ENCODE assay signal across 1 cellular context in the genomic region with DNA sequence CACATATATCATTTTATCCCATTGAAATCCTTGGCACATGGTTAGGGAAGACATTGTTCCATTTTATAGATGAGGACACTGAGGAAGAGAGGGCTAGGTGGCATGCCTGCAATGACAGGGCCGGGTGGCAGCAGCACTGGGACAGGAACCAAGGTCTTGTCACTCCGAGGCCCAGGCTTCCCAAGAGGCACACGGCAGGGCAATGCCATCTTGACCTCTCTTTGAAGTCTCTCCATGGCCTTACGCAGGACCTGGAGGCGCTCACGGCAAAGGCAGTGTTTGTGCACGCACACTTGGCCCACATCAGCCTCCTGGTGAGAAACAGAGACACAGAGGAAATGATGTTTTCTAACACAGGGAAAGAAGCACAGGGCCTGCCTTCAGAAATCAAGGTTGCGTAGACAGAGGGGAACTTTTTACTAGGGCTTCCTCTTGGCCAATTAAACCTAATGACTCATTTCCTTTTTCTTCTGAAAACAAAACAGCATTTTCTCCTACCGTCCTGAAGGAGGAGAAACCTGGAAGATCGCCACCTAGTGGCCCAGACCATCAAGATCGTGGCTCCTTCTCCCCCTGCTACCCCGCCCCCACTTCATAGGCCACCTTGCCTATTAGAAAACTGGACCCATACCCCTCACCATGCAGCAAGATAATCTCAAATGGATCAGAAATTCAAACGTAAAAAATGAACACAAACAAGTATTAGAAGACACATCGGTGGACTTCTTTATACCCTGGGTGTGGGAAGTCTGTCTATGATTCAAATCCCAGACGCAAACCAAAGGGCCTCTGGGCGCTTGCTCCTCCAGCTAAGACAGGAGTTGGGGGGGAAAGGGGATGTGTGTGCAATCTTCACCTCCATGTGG.
TF ChIP-seq lines count a peak whose summit lies in the region.

No MANE protein-coding gene starts in this region.

TF ChIP-seq in K562, 482 proteins besides CTCF, POLR2A, EP300 and RAD21 (continued from another document and continues in another):
- TF ChIP-seq, protein P1, sequence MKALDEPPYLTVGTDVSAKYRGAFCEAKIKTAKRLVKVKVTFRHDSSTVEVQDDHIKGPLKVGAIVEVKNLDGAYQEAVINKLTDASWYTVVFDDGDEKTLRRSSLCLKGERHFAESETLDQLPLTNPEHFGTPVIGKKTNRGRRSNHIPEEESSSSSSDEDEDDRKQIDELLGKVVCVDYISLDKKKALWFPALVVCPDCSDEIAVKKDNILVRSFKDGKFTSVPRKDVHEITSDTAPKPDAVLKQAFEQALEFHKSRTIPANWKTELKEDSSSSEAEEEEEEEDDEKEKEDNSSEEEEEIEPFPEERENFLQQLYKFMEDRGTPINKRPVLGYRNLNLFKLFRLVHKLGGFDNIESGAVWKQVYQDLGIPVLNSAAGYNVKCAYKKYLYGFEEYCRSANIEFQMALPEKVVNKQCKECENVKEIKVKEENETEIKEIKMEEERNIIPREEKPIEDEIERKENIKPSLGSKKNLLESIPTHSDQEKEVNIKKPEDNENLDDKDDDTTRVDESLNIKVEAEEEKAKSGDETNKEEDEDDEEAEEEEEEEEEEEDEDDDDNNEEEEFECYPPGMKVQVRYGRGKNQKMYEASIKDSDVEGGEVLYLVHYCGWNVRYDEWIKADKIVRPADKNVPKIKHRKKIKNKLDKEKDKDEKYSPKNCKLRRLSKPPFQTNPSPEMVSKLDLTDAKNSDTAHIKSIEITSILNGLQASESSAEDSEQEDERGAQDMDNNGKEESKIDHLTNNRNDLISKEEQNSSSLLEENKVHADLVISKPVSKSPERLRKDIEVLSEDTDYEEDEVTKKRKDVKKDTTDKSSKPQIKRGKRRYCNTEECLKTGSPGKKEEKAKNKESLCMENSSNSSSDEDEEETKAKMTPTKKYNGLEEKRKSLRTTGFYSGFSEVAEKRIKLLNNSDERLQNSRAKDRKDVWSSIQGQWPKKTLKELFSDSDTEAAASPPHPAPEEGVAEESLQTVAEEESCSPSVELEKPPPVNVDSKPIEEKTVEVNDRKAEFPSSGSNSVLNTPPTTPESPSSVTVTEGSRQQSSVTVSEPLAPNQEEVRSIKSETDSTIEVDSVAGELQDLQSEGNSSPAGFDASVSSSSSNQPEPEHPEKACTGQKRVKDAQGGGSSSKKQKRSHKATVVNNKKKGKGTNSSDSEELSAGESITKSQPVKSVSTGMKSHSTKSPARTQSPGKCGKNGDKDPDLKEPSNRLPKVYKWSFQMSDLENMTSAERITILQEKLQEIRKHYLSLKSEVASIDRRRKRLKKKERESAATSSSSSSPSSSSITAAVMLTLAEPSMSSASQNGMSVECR (CRISPR knock-in tag; IDR thresholded peaks at IDR 0.05), result no peak
- TF ChIP-seq PURB (CRISPR knock-in tag; IDR thresholded peaks at IDR 0.05; ENCODE audit: low read depth), result no peak
- TF ChIP-seq DIDO1 (tag; IDR thresholded peaks at IDR 0.05; ENCODE audit: low read depth), result 0 out of 2 replicates have a peak, but pooled peaks have one; percentile 11
- TF ChIP-seq SRSF3 (IDR thresholded peaks at IDR 0.05; ENCODE audit: insufficient read depth, low read length), result no peak
- no peak for TF ChIP-seq NR3C1 (CRISPR knock-in tag; IDR thresholded peaks at IDR 0.05)
- TF ChIP-seq XRCC5 (IDR thresholded peaks at IDR 0.05; ENCODE audit: low read depth, low read length), result peak; percentile 77; the same call in 1 of the 2 replicates
- no peak for TF ChIP-seq KLF6 (CRISPR knock-in tag; IDR thresholded peaks at IDR 0.05; ENCODE audit: borderline replicate concordance)
- TF ChIP-seq MBD2 (IDR thresholded peaks at IDR 0.05; ENCODE audit: borderline replicate concordance, low read depth), result no peak
- TF ChIP-seq, protein P2, sequence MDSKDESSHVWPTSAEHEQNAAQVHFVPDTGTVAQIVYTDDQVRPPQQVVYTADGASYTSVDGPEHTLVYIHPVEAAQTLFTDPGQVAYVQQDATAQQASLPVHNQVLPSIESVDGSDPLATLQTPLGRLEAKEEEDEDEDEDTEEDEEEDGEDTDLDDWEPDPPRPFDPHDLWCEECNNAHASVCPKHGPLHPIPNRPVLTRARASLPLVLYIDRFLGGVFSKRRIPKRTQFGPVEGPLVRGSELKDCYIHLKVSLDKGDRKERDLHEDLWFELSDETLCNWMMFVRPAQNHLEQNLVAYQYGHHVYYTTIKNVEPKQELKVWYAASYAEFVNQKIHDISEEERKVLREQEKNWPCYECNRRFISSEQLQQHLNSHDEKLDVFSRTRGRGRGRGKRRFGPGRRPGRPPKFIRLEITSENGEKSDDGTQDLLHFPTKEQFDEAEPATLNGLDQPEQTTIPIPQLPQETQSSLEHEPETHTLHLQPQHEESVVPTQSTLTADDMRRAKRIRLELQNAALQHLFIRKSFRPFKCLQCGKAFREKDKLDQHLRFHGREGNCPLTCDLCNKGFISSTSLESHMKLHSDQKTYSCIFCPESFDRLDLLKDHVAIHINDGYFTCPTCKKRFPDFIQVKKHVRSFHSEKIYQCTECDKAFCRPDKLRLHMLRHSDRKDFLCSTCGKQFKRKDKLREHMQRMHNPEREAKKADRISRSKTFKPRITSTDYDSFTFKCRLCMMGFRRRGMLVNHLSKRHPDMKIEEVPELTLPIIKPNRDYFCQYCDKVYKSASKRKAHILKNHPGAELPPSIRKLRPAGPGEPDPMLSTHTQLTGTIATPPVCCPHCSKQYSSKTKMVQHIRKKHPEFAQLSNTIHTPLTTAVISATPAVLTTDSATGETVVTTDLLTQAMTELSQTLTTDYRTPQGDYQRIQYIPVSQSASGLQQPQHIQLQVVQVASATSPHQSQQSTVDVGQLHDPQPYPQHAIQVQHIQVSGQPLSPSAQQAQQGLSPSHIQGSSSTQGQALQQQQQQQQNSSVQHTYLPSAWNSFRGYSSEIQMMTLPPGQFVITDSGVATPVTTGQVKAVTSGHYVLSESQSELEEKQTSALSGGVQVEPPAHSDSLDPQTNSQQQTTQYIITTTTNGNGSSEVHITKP (IDR thresholded peaks at IDR 0.05; ENCODE audit: partially characterized antibody), result peak; percentile 27
- no peak for TF ChIP-seq ZBTB17 (CRISPR knock-in tag; IDR thresholded peaks at IDR 0.05)
- TF ChIP-seq ZNF561 (CRISPR knock-in tag; conservative IDR thresholded peaks at IDR 0.05), result no peak
- no peak for TF ChIP-seq SNIP1 (IDR thresholded peaks at IDR 0.05; ENCODE audit: low read depth)
- no peak for TF ChIP-seq NR2C2 (CRISPR knock-in tag; IDR thresholded peaks at IDR 0.05)
- TF ChIP-seq NR2C2 (tag; IDR thresholded peaks at IDR 0.05), result peak; percentile 54; the same call in 1 of the 2 replicates
- TF ChIP-seq, protein P3, sequence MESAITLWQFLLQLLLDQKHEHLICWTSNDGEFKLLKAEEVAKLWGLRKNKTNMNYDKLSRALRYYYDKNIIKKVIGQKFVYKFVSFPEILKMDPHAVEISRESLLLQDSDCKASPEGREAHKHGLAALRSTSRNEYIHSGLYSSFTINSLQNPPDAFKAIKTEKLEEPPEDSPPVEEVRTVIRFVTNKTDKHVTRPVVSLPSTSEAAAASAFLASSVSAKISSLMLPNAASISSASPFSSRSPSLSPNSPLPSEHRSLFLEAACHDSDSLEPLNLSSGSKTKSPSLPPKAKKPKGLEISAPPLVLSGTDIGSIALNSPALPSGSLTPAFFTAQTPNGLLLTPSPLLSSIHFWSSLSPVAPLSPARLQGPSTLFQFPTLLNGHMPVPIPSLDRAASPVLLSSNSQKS (CRISPR knock-in tag; IDR thresholded peaks at IDR 0.05), result no peak
- no peak for TF ChIP-seq KLF10 (CRISPR knock-in tag; IDR thresholded peaks at IDR 0.05)
- TF ChIP-seq GATAD2B (IDR thresholded peaks at IDR 0.05; ENCODE audit: borderline replicate concordance), result peak; percentile 32; the same call in 1 of the 2 replicates
- TF ChIP-seq SIN3B (IDR thresholded peaks at IDR 0.05; ENCODE audit: low read depth), result no peak
- TF ChIP-seq SAFB2 (IDR thresholded peaks at IDR 0.05; ENCODE audit: borderline replicate concordance, low read depth, low read length, severe bottlenecking), result no peak
- TF ChIP-seq ZC3H11A (IDR thresholded peaks at IDR 0.05; ENCODE audit: low read depth, low read length), result no peak
- TF ChIP-seq HNRNPH1 (optimal IDR thresholded peaks at IDR 0.05; ENCODE audit: low read depth, low read length), result no peak
- TF ChIP-seq, protein P4, sequence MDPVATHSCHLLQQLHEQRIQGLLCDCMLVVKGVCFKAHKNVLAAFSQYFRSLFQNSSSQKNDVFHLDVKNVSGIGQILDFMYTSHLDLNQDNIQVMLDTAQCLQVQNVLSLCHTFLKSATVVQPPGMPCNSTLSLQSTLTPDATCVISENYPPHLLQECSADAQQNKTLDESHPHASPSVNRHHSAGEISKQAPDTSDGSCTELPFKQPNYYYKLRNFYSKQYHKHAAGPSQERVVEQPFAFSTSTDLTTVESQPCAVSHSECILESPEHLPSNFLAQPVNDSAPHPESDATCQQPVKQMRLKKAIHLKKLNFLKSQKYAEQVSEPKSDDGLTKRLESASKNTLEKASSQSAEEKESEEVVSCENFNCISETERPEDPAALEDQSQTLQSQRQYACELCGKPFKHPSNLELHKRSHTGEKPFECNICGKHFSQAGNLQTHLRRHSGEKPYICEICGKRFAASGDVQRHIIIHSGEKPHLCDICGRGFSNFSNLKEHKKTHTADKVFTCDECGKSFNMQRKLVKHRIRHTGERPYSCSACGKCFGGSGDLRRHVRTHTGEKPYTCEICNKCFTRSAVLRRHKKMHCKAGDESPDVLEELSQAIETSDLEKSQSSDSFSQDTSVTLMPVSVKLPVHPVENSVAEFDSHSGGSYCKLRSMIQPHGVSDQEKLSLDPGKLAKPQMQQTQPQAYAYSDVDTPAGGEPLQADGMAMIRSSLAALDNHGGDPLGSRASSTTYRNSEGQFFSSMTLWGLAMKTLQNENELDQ (CRISPR knock-in tag; IDR thresholded peaks at IDR 0.05; ENCODE audit: borderline replicate concordance), result no peak
- TF ChIP-seq ARID1B (IDR thresholded peaks at IDR 0.05), result peak; percentile 69
- TF ChIP-seq, protein P5, sequence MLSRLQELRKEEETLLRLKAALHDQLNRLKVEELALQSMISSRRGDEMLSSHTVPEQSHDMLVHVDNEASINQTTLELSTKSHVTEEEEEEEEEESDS (CRISPR knock-in tag; IDR thresholded peaks at IDR 0.05), result no peak
- no peak for TF ChIP-seq ZNF217 (CRISPR knock-in tag; IDR thresholded peaks at IDR 0.05)
- TF ChIP-seq LARP7 (IDR thresholded peaks at IDR 0.05), result no peak
- TF ChIP-seq XRCC4 (IDR thresholded peaks at IDR 0.05; ENCODE audit: extremely low read depth, insufficient read depth, insufficient read length), result no peak
- TF ChIP-seq NCOA1 (IDR thresholded peaks at IDR 0.05; ENCODE audit: low read depth), result peak; percentile 41; the same call in 1 of the 2 replicates
- TF ChIP-seq ZNF354B (CRISPR knock-in tag; IDR thresholded peaks at IDR 0.05), result no peak
- TF ChIP-seq PML (IDR thresholded peaks at IDR 0.05; ENCODE audit: low read length), result no peak
- TF ChIP-seq ZNF778 (CRISPR knock-in tag; IDR thresholded peaks at IDR 0.05), result no peak
- no peak for TF ChIP-seq PHB (CRISPR knock-in tag; IDR thresholded peaks at IDR 0.05)
- TF ChIP-seq, protein P6, sequence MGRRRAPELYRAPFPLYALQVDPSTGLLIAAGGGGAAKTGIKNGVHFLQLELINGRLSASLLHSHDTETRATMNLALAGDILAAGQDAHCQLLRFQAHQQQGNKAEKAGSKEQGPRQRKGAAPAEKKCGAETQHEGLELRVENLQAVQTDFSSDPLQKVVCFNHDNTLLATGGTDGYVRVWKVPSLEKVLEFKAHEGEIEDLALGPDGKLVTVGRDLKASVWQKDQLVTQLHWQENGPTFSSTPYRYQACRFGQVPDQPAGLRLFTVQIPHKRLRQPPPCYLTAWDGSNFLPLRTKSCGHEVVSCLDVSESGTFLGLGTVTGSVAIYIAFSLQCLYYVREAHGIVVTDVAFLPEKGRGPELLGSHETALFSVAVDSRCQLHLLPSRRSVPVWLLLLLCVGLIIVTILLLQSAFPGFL (CRISPR knock-in tag; IDR thresholded peaks at IDR 0.05), result no peak
- TF ChIP-seq, protein P7, sequence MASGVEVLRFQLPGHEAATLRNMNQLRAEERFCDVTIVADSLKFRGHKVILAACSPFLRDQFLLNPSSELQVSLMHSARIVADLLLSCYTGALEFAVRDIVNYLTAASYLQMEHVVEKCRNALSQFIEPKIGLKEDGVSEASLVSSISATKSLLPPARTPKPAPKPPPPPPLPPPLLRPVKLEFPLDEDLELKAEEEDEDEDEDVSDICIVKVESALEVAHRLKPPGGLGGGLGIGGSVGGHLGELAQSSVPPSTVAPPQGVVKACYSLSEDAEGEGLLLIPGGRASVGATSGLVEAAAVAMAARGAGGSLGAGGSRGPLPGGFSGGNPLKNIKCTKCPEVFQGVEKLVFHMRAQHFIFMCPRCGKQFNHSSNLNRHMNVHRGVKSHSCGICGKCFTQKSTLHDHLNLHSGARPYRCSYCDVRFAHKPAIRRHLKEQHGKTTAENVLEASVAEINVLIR (CRISPR knock-in tag; IDR thresholded peaks at IDR 0.05), result no peak
- TF ChIP-seq TRIM24 (IDR thresholded peaks at IDR 0.05), result peak; percentile 67 to 71; a peak in 2 of 4 replicates
- TF ChIP-seq MXI1 (IDR thresholded peaks at IDR 0.05; ENCODE audit: low read depth, low read length), result no peak
- TF ChIP-seq, protein P8, sequence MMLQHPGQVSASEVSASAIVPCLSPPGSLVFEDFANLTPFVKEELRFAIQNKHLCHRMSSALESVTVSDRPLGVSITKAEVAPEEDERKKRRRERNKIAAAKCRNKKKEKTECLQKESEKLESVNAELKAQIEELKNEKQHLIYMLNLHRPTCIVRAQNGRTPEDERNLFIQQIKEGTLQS (IDR thresholded peaks at IDR 0.05), result peak; percentile 89
- TF ChIP-seq, protein P8 (CRISPR knock-in tag; conservative IDR thresholded peaks at IDR 0.05), result peak; percentile 50; the same call in 1 of the 2 replicates
- TF ChIP-seq, protein P9, sequence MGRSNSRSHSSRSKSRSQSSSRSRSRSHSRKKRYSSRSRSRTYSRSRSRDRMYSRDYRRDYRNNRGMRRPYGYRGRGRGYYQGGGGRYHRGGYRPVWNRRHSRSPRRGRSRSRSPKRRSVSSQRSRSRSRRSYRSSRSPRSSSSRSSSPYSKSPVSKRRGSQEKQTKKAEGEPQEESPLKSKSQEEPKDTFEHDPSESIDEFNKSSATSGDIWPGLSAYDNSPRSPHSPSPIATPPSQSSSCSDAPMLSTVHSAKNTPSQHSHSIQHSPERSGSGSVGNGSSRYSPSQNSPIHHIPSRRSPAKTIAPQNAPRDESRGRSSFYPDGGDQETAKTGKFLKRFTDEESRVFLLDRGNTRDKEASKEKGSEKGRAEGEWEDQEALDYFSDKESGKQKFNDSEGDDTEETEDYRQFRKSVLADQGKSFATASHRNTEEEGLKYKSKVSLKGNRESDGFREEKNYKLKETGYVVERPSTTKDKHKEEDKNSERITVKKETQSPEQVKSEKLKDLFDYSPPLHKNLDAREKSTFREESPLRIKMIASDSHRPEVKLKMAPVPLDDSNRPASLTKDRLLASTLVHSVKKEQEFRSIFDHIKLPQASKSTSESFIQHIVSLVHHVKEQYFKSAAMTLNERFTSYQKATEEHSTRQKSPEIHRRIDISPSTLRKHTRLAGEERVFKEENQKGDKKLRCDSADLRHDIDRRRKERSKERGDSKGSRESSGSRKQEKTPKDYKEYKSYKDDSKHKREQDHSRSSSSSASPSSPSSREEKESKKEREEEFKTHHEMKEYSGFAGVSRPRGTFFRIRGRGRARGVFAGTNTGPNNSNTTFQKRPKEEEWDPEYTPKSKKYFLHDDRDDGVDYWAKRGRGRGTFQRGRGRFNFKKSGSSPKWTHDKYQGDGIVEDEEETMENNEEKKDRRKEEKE (IDR thresholded peaks at IDR 0.05; ENCODE audit: borderline replicate concordance in 1 of 2, control insufficient read depth in 1 of 2, low read depth in 2 of 2, low read length in 1 of 2), result peak in 1 of 2 experiments; percentile 36; a peak in 1 of 4 replicates
- no peak for TF ChIP-seq MEF2A (IDR thresholded peaks at IDR 0.05; ENCODE audit: control insufficient read depth, low read depth, low read length)
